Comparison of ENCODE assay signal across 1 cellular context in genomic region chr12:124867389-124867930, GRCh38.
TF ChIP-seq lines count a peak whose summit lies in the region.

No MANE protein-coding gene starts in this region.

TF ChIP-seq in K562, 482 proteins besides CTCF, POLR2A, EP300 and RAD21 (continued from another document and continues in another):
- TF ChIP-seq ZNF655 (CRISPR knock-in tag; IDR thresholded peaks at IDR 0.05): no peak
- TF ChIP-seq CSDE1 (IDR thresholded peaks at IDR 0.05): peak in 1 of 2 experiments; percentile 46; a peak in 1 of 4 replicates
- no peak for TF ChIP-seq TFAM (CRISPR knock-in tag; conservative IDR thresholded peaks at IDR 0.05)
- no peak for TF ChIP-seq ZNF347 (CRISPR knock-in tag; IDR thresholded peaks at IDR 0.05; ENCODE audit: low read depth)
- TF ChIP-seq MCM3 (IDR thresholded peaks at IDR 0.05): no peak
- TF ChIP-seq L3MBTL2 (IDR thresholded peaks at IDR 0.05): peak; percentile 80
- TF ChIP-seq HCFC1 (IDR thresholded peaks at IDR 0.05; ENCODE audit: low read depth, low read length): no peak
- no peak for TF ChIP-seq MCM2 (IDR thresholded peaks at IDR 0.05; ENCODE audit: low read depth)
- TF ChIP-seq FOXM1 (IDR thresholded peaks at IDR 0.05; ENCODE audit: low read depth): peak; percentile 20; the same call in 1 of the 2 replicates
- no peak for TF ChIP-seq FOXM1 (CRISPR knock-in tag; IDR thresholded peaks at IDR 0.05; ENCODE audit: low read depth)
- no peak for TF ChIP-seq THAP7 (CRISPR knock-in tag; IDR thresholded peaks at IDR 0.05)
- TF ChIP-seq JUND (IDR thresholded peaks at IDR 0.05; ENCODE audit: borderline replicate concordance, low read depth, low read length): peak; percentile 62; the same call in 1 of the 2 replicates
- TF ChIP-seq JUND (tag; IDR thresholded peaks at IDR 0.05; ENCODE audit: borderline replicate concordance, low read depth, low read length): peak; percentile 90; the same call in 2 of the 3 replicates
- TF ChIP-seq ESRRA (IDR thresholded peaks at IDR 0.05; ENCODE audit: borderline replicate concordance, low read depth): no peak
- TF ChIP-seq ZNF184 (CRISPR knock-in tag; IDR thresholded peaks at IDR 0.05): no peak
- TF ChIP-seq CHD7 (IDR thresholded peaks at IDR 0.05; ENCODE audit: low read depth, low read length): no peak
- no peak for TF ChIP-seq NBN (IDR thresholded peaks at IDR 0.05; ENCODE audit: low read depth)
- no peak for TF ChIP-seq EWSR1 (IDR thresholded peaks at IDR 0.05; ENCODE audit: borderline replicate concordance, low read depth, partially characterized antibody)
- TF ChIP-seq FOXK2 (conservative IDR thresholded peaks at IDR 0.05 in 1 of 2, IDR thresholded peaks at IDR 0.05 in 1 of 2; ENCODE audit: low read depth in 2 of 2): peak; percentile 78 to 84; a peak in 3 of 4 replicates
- no peak for TF ChIP-seq GTF2F1 (IDR thresholded peaks at IDR 0.05; ENCODE audit: low read depth, low read length)
- TF ChIP-seq POLR2H (tag; IDR thresholded peaks at IDR 0.05; ENCODE audit: low read depth): no peak
- no peak for TF ChIP-seq CHCHD3 (CRISPR knock-in tag; IDR thresholded peaks at IDR 0.05)
- no peak for TF ChIP-seq HMG20A (CRISPR knock-in tag; conservative IDR thresholded peaks at IDR 0.05)
- no peak for TF ChIP-seq THRA (IDR thresholded peaks at IDR 0.05)
- no peak for TF ChIP-seq PPARD (CRISPR knock-in tag; IDR thresholded peaks at IDR 0.05)
- TF ChIP-seq BCL6 (CRISPR knock-in tag; IDR thresholded peaks at IDR 0.05): no peak
- no peak; the same call in 1 of the 2 replicates for TF ChIP-seq ZFX (CRISPR knock-in tag; IDR thresholded peaks at IDR 0.05)
- no peak for TF ChIP-seq THAP12 (CRISPR knock-in tag; IDR thresholded peaks at IDR 0.05)
- TF ChIP-seq XRCC3 (IDR thresholded peaks at IDR 0.05): no peak
- TF ChIP-seq ZBTB33 (CRISPR knock-in tag; IDR thresholded peaks at IDR 0.05): no peak
- TF ChIP-seq THRAP3 (IDR thresholded peaks at IDR 0.05; ENCODE audit: borderline replicate concordance): no peak; the same call in 1 of the 2 replicates
- TF ChIP-seq ZNF436 (CRISPR knock-in tag; IDR thresholded peaks at IDR 0.05): no peak
- TF ChIP-seq TCF3 (CRISPR knock-in tag; IDR thresholded peaks at IDR 0.05): no peak
- TF ChIP-seq NR3C1 (CRISPR knock-in tag; IDR thresholded peaks at IDR 0.05): no peak
- TF ChIP-seq TGIF2 (CRISPR knock-in tag; IDR thresholded peaks at IDR 0.05): no peak
- no peak for TF ChIP-seq ZNF274 (IDR thresholded peaks at IDR 0.05; ENCODE audit: borderline replicate concordance, low read depth, low read length)
- TF ChIP-seq TCF7 (IDR thresholded peaks at IDR 0.05; ENCODE audit: borderline replicate concordance): no peak
- TF ChIP-seq KLF10 (CRISPR knock-in tag; IDR thresholded peaks at IDR 0.05): no peak
- no peak for TF ChIP-seq RFX5 (IDR thresholded peaks at IDR 0.05; ENCODE audit: low read depth, low read length)
- no peak for TF ChIP-seq TBP (optimal IDR thresholded peaks at IDR 0.05; ENCODE audit: low read depth, low read length)
- no peak for TF ChIP-seq KLF1 (tag; IDR thresholded peaks at IDR 0.05)
- TF ChIP-seq YY1 (IDR thresholded peaks at IDR 0.05; ENCODE audit: borderline replicate concordance in 1 of 3, control insufficient read depth in 1 of 3, extremely low read depth in 1 of 3, insufficient read depth in 3 of 3, insufficient read length in 1 of 3, insufficient replicate concordance in 2 of 3, low read depth in 1 of 3, low read length in 2 of 3): no peak
- TF ChIP-seq SRSF9 (IDR thresholded peaks at IDR 0.05; ENCODE audit: borderline replicate concordance, low read depth, low read length): no peak
- no peak for TF ChIP-seq ZNF561 (CRISPR knock-in tag; conservative IDR thresholded peaks at IDR 0.05)
- peak; percentile 73 for TF ChIP-seq MEF2D (tag; conservative IDR thresholded peaks at IDR 0.05; ENCODE audit: low read depth)
- no peak; the same call in none of the 2 replicates for TF ChIP-seq DDX20 (tag; IDR thresholded peaks at IDR 0.05; ENCODE audit: low read depth)
- no peak for TF ChIP-seq FOXJ3 (CRISPR knock-in tag; IDR thresholded peaks at IDR 0.05)
- TF ChIP-seq NR2C2 (CRISPR knock-in tag; IDR thresholded peaks at IDR 0.05): no peak
- TF ChIP-seq NR2C2 (tag; IDR thresholded peaks at IDR 0.05): no peak; the same call in 1 of the 2 replicates
